In genomic region chr16:73092236-73092781, GRCh38 we compare ENCODE assay signal across 1 cellular context.
TF ChIP-seq lines count a peak whose summit lies in the region.

No MANE protein-coding gene starts in this region.

TF ChIP-seq in HepG2, 621 proteins besides CTCF, POLR2A, EP300 and RAD21 (continued from another document and continues in another):
- no peak for TF ChIP-seq RAD51 (IDR thresholded peaks at IDR 0.05; ENCODE audit: borderline replicate concordance)
- no peak for TF ChIP-seq CBFB (CRISPR knock-in tag; IDR thresholded peaks at IDR 0.05)
- TF ChIP-seq SIX4 (CRISPR knock-in tag; IDR thresholded peaks at IDR 0.05) = 0 out of 2 replicates have a peak, but pooled peaks have one; percentile 19
- no peak for TF ChIP-seq MEIS1 (CRISPR knock-in tag; IDR thresholded peaks at IDR 0.05; ENCODE audit: borderline replicate concordance)
- no peak for TF ChIP-seq MLXIP (CRISPR knock-in tag; IDR thresholded peaks at IDR 0.05; ENCODE audit: borderline replicate concordance)
- no peak for TF ChIP-seq TIGD3 (CRISPR knock-in tag; IDR thresholded peaks at IDR 0.05; ENCODE audit: borderline replicate concordance)
- TF ChIP-seq ZC3H13 (CRISPR knock-in tag; IDR thresholded peaks at IDR 0.05) = no peak
- TF ChIP-seq ZBTB44 (CRISPR knock-in tag; IDR thresholded peaks at IDR 0.05) = no peak
- TF ChIP-seq USF2 (IDR thresholded peaks at IDR 0.05; ENCODE audit: low read depth, low read length) = no peak
- TF ChIP-seq USF2 (CRISPR knock-in tag; IDR thresholded peaks at IDR 0.05; ENCODE audit: borderline replicate concordance) = no peak
- TF ChIP-seq ZC3H4 (CRISPR knock-in tag; IDR thresholded peaks at IDR 0.05; ENCODE audit: borderline replicate concordance) = no peak
- no peak for TF ChIP-seq ZNF275 (CRISPR knock-in tag; IDR thresholded peaks at IDR 0.05; ENCODE audit: borderline replicate concordance)
- no peak for TF ChIP-seq GZF1 (CRISPR knock-in tag; IDR thresholded peaks at IDR 0.05)
- TF ChIP-seq ETV5 (CRISPR knock-in tag; IDR thresholded peaks at IDR 0.05; ENCODE audit: borderline replicate concordance) = peak; percentile 80; the same call in 1 of the 2 replicates
- TF ChIP-seq FOXJ3 (CRISPR knock-in tag; IDR thresholded peaks at IDR 0.05; ENCODE audit: borderline replicate concordance) = no peak
- no peak for TF ChIP-seq ZNF101 (CRISPR knock-in tag; IDR thresholded peaks at IDR 0.05; ENCODE audit: borderline replicate concordance, low read depth)
- no peak; the same call in 1 of the 2 replicates for TF ChIP-seq GABPA (IDR thresholded peaks at IDR 0.05; ENCODE audit: low read depth, low read length)
- TF ChIP-seq GABPA (CRISPR knock-in tag; IDR thresholded peaks at IDR 0.05; ENCODE audit: low read depth) = peak; percentile 77
- no peak for TF ChIP-seq SCMH1 (CRISPR knock-in tag; IDR thresholded peaks at IDR 0.05; ENCODE audit: borderline replicate concordance)
- no peak for TF ChIP-seq SNAPC2 (CRISPR knock-in tag; IDR thresholded peaks at IDR 0.05)
- no peak for TF ChIP-seq FOXC1 (CRISPR knock-in tag; IDR thresholded peaks at IDR 0.05; ENCODE audit: borderline replicate concordance)
- 0 out of 2 replicates have a peak, but pooled peaks have one; percentile 22 for TF ChIP-seq ZFP37 (CRISPR knock-in tag; IDR thresholded peaks at IDR 0.05; ENCODE audit: borderline replicate concordance)
- TF ChIP-seq THAP7 (CRISPR knock-in tag; IDR thresholded peaks at IDR 0.05) = no peak
- TF ChIP-seq ZNF7 (CRISPR knock-in tag; IDR thresholded peaks at IDR 0.05) = peak; percentile 86
- no peak for TF ChIP-seq SETDB1 (CRISPR knock-in tag; IDR thresholded peaks at IDR 0.05; ENCODE audit: borderline replicate concordance)
- 0 out of 2 replicates have a peak, but pooled peaks have one; percentile 72 for TF ChIP-seq MYNN (CRISPR knock-in tag; IDR thresholded peaks at IDR 0.05; ENCODE audit: low read depth)
- peak; percentile 89 for TF ChIP-seq ELF3 (CRISPR knock-in tag; IDR thresholded peaks at IDR 0.05)
- no peak for TF ChIP-seq MTF1 (CRISPR knock-in tag; IDR thresholded peaks at IDR 0.05)
- TF ChIP-seq ARID5B (CRISPR knock-in tag; IDR thresholded peaks at IDR 0.05) = peak; percentile 62
- TF ChIP-seq ZNF629 (CRISPR knock-in tag; conservative IDR thresholded peaks at IDR 0.05) = no peak
- TF ChIP-seq ATF5 (CRISPR knock-in tag; IDR thresholded peaks at IDR 0.05; ENCODE audit: low read depth) = no peak
- TF ChIP-seq ETS1 (CRISPR knock-in tag; IDR thresholded peaks at IDR 0.05) = no peak
- no peak for TF ChIP-seq ZMYM2 (CRISPR knock-in tag; IDR thresholded peaks at IDR 0.05)
- TF ChIP-seq TBX2 (CRISPR knock-in tag; IDR thresholded peaks at IDR 0.05; ENCODE audit: borderline replicate concordance) = no peak
- TF ChIP-seq ZNF280D (CRISPR knock-in tag; IDR thresholded peaks at IDR 0.05) = no peak
- TF ChIP-seq ZNF10 (CRISPR knock-in tag; IDR thresholded peaks at IDR 0.05; ENCODE audit: borderline replicate concordance, low read depth) = no peak
- peak; percentile 47; the same call in 1 of the 2 replicates for TF ChIP-seq ZNF292 (CRISPR knock-in tag; IDR thresholded peaks at IDR 0.05; ENCODE audit: borderline replicate concordance, low read depth)
- 0 out of 2 replicates have a peak, but pooled peaks have one; percentile 56 for TF ChIP-seq KMT2A (CRISPR knock-in tag; IDR thresholded peaks at IDR 0.05)
- TF ChIP-seq ZNF230 (CRISPR knock-in tag; IDR thresholded peaks at IDR 0.05) = no peak
- TF ChIP-seq SMAD3 (CRISPR knock-in tag; IDR thresholded peaks at IDR 0.05) = 0 out of 2 replicates have a peak, but pooled peaks have one; percentile 19
- no peak for TF ChIP-seq RFXAP (CRISPR knock-in tag; IDR thresholded peaks at IDR 0.05; ENCODE audit: borderline replicate concordance)
- no peak for TF ChIP-seq ZNF772 (CRISPR knock-in tag; IDR thresholded peaks at IDR 0.05)
- TF ChIP-seq ZNF792 (CRISPR knock-in tag; IDR thresholded peaks at IDR 0.05) = peak; percentile 34; the same call in 1 of the 2 replicates
- no peak for TF ChIP-seq NR3C1 (CRISPR knock-in tag; IDR thresholded peaks at IDR 0.05)
- TF ChIP-seq ZNF619 (CRISPR knock-in tag; IDR thresholded peaks at IDR 0.05) = no peak
- TF ChIP-seq ERF (CRISPR knock-in tag; IDR thresholded peaks at IDR 0.05) = peak; percentile 70; the same call in 1 of the 2 replicates
- no peak for TF ChIP-seq HIVEP1 (CRISPR knock-in tag; IDR thresholded peaks at IDR 0.05)
